ENCODE assay signal across 7 cellular contexts in the genomic region with DNA sequence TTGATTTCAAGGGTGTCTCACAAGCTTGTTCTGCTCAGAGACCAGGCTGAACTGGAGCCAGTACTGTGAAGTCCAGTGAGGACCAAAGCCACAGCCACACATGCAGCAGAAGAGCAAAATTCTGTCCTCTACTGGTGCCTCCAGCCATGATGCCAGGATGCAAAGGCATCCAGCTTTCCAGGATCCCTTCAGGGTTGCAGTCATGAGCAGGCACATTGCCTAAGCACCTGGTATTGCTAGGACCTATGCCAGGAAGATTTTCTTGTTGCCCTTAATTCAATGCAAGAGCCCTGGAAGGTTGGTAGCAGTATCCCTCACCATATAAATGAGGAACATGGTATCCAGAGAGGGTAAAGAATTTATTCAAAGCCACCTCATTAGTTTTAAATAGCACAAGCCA.
"Had no signal": no experiment of that assay in that cellular context is flagged by ENCODE, and none has a peak within 500 bp of the region (broad histone marks: within the 10 kb centered on the region; RNA-seq: fewer than 3 reads in every experiment).

No MANE protein-coding gene starts in this region.

- H3K27ac ChIP-seq: GM23248 had no signal

- H3K4me3 Mint-ChIP-seq: HFFc6 had no signal

- H3K36me3 ChIP-seq: HAP-1 had no signal

- H3K4me1 ChIP-seq: HAP-1 had no signal

- H3K27ac Mint-ChIP-seq: HFFc6 had no signal

- ATAC-seq: HCT116 had no signal

- DNase-seq: GM23248, GOT3, H7, HFFc6, IMR-90 had no signal

- H3K9me3 ChIP-seq: HAP-1 had no signal

- H3K4me3 ChIP-seq: GM23248, HAP-1 had no signal
